19 cellular contexts compared by ENCODE assay signal in genomic region chr3:54056521-54056920, GRCh38.
A peak's percentile ranks its signal among the peaks of the same experiment; 100 is the strongest.
DNase-seq lines count a peak whose midpoint lies in the region; ATAC-seq and TF ChIP-seq lines count a peak whose summit lies in the region.
"Had no signal": no experiment of that assay in that cellular context is flagged by ENCODE, and none has a peak within 500 bp of the region (broad histone marks: within the 10 kb centered on the region; RNA-seq: fewer than 3 reads in every experiment).

No MANE protein-coding gene starts in this region.

- H3K4me1 ChIP-seq in foreskin keratinocyte (no peaks in the 10 kb centered on the region), mucosa of descending colon (ENCODE audit: low read depth) (no peaks in the 10 kb centered on the region)
- H3K4me1 ChIP-seq: BLaER1, SJCRH30 had no signal

- peak overlapping the region; percentile 71 for H3K27ac ChIP-seq in VCaP
- no peak overlapping the region for H3K27ac ChIP-seq in foreskin keratinocyte
- H3K27ac ChIP-seq: BLaER1, RWPE1, SJCRH30 had no signal

- no peak for TF ChIP-seq CTCF in VCaP (conservative IDR thresholded peaks at IDR 0.05)
- no peak for TF ChIP-seq CTCF in foreskin keratinocyte (conservative IDR thresholded peaks at IDR 0.05)
- no peak for TF ChIP-seq CTCF in mucosa of descending colon (IDR thresholded peaks at IDR 0.05)

- H3K27me3 ChIP-seq in foreskin keratinocyte, result no peaks in the 10 kb centered on the region
- H3K27me3 ChIP-seq: BLaER1, SJCRH30 had no signal

- no peaks in the 10 kb centered on the region for H3K36me3 ChIP-seq in mucosa of descending colon (ENCODE audit: low read depth)
- H3K36me3 ChIP-seq: BLaER1, SJCRH30 had no signal

- H3K4me3 ChIP-seq in mucosa of descending colon, result no peak overlapping the region
- H3K4me3 ChIP-seq: BLaER1, SJCRH30 had no signal

- ATAC-seq in foreskin keratinocyte (peak; percentile 78), GM18520 (IDR thresholded peaks at IDR 0.05; ENCODE audit: unreplicated experiment) (no peak), HG02938 (IDR thresholded peaks at IDR 0.05; ENCODE audit: unreplicated experiment) (no peak), mucosa of descending colon (no peak)

- in situ Hi-C loops in Caki2 (cut with HindIII; ENCODE audit: low pct_unique_long_range_greater_than_20kb, low sequenced_read_pairs), result no loop called here

- no peaks in the 10 kb centered on the region for H3K9me3 ChIP-seq in mucosa of descending colon
- H3K9me3 ChIP-seq: BLaER1, SJCRH30 had no signal

- DNase-seq in Caki2 (ENCODE audit: low read depth) (peak; percentile 37), LoVo (ENCODE audit: low spot score) (peak; percentile 16), foreskin keratinocyte (peak in 1 of 2 donors; percentile 49), anterior cingulate cortex (lab: John Stamatoyannopoulos, UW) (no peak), mucosa of descending colon (no peak)
- DNase-seq: CD8-positive, alpha-beta memory T cell; DMS 273 treated with DMSO at 0.1 percent for 48 hours; H9; IMR-90; Karpas-422; NCI-H1417; NCI-H187 treated with DMSO at 0.1 percent for 48 hours; NCI-H526 treated with DMSO at 0.1 percent for 48 hours; SJCRH30 had no signal

- intact Hi-C loops in mucosa of descending colon (cut with DNase I, micrococcal nuclease), result no loop called here

Comparison
In these comparisons a context has a peak if more than half of its experiments do, and no peak if none do; other contexts are left out.
1. DNase-seq: peak in Caki2 (single experiment) and LoVo (single experiment); none in anterior cingulate cortex (0 of 58) and mucosa of descending colon (0 of 3).